Comparison of ENCODE assay signal across 1 cellular context in genomic region chr16:75555707-75556512, GRCh38.
TF ChIP-seq lines count a peak whose summit lies in the region.

TMEM231 (minus strand) TSS chr16:75556252; CDS start chr16:75556209, 43 bp downstream.

TF ChIP-seq in K562, 482 proteins besides CTCF, POLR2A, EP300 and RAD21 (continued from another document and continues in another):
- TF ChIP-seq ZBTB9 (CRISPR knock-in tag; IDR thresholded peaks at IDR 0.05) = peak; percentile 41; the same call in 1 of the 2 replicates
- no peak for TF ChIP-seq ZNF707 (CRISPR knock-in tag; conservative IDR thresholded peaks at IDR 0.05)
- no peak for TF ChIP-seq ZNF197 (CRISPR knock-in tag; IDR thresholded peaks at IDR 0.05; ENCODE audit: low read depth)
- no peak for TF ChIP-seq ZNF347 (CRISPR knock-in tag; IDR thresholded peaks at IDR 0.05; ENCODE audit: low read depth)
- TF ChIP-seq RAD51 (IDR thresholded peaks at IDR 0.05; ENCODE audit: borderline replicate concordance, low read depth) = no peak
- no peak for TF ChIP-seq HMG20B (CRISPR knock-in tag; IDR thresholded peaks at IDR 0.05)
- TF ChIP-seq ETV6 (IDR thresholded peaks at IDR 0.05; ENCODE audit: borderline replicate concordance in 1 of 2, low read depth in 2 of 2, low read length in 1 of 2) = no peak
- TF ChIP-seq ETV6 (CRISPR knock-in tag; IDR thresholded peaks at IDR 0.05; ENCODE audit: borderline replicate concordance) = no peak
- TF ChIP-seq ZBTB8A (IDR thresholded peaks at IDR 0.05; ENCODE audit: partially characterized antibody) = no peak
- no peak for TF ChIP-seq GTF2F1 (IDR thresholded peaks at IDR 0.05; ENCODE audit: low read depth, low read length)
- TF ChIP-seq ESRRA (IDR thresholded peaks at IDR 0.05; ENCODE audit: borderline replicate concordance, low read depth) = no peak
- TF ChIP-seq ZNF57 (CRISPR knock-in tag; IDR thresholded peaks at IDR 0.05) = no peak
- TF ChIP-seq SRSF3 (IDR thresholded peaks at IDR 0.05; ENCODE audit: insufficient read depth, low read length) = no peak
- TF ChIP-seq ZFX (CRISPR knock-in tag; IDR thresholded peaks at IDR 0.05) = peak; percentile 82
- TF ChIP-seq CBFB (CRISPR knock-in tag; IDR thresholded peaks at IDR 0.05) = no peak; the same call in 1 of the 2 replicates
- TF ChIP-seq HDAC6 (IDR thresholded peaks at IDR 0.05; ENCODE audit: low read depth, low read length) = no peak
- TF ChIP-seq, protein P1, sequence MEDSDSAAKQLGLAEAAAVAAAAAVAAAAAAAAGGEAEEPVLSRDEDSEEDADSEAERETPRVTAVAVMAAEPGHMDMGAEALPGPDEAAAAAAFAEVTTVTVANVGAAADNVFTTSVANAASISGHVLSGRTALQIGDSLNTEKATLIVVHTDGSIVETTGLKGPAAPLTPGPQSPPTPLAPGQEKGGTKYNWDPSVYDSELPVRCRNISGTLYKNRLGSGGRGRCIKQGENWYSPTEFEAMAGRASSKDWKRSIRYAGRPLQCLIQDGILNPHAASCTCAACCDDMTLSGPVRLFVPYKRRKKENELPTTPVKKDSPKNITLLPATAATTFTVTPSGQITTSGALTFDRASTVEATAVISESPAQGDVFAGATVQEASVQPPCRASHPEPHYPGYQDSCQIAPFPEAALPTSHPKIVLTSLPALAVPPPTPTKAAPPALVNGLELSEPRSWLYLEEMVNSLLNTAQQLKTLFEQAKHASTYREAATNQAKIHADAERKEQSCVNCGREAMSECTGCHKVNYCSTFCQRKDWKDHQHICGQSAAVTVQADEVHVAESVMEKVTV (CRISPR knock-in tag; IDR thresholded peaks at IDR 0.05) = no peak
- no peak for TF ChIP-seq IFI16 (CRISPR knock-in tag; IDR thresholded peaks at IDR 0.05)
- TF ChIP-seq ZBTB40 (IDR thresholded peaks at IDR 0.05) = no peak
- TF ChIP-seq ZBTB40 (CRISPR knock-in tag; IDR thresholded peaks at IDR 0.05) = no peak
- TF ChIP-seq MEF2D (tag; conservative IDR thresholded peaks at IDR 0.05; ENCODE audit: low read depth) = no peak
- no peak for TF ChIP-seq KDM1A (IDR thresholded peaks at IDR 0.05)
- no peak for TF ChIP-seq DNMT1 (IDR thresholded peaks at IDR 0.05)
- no peak for TF ChIP-seq SOX6 (IDR thresholded peaks at IDR 0.05)
- TF ChIP-seq SAP30 (IDR thresholded peaks at IDR 0.05; ENCODE audit: borderline replicate concordance, insufficient read depth, low read depth, low read length, poor library complexity, severe bottlenecking) = peak; percentile 95
- no peak for TF ChIP-seq ZNF79 (CRISPR knock-in tag; IDR thresholded peaks at IDR 0.05; ENCODE audit: low read depth)
- TF ChIP-seq FOXM1 (IDR thresholded peaks at IDR 0.05; ENCODE audit: low read depth) = no peak
- TF ChIP-seq FOXM1 (CRISPR knock-in tag; IDR thresholded peaks at IDR 0.05; ENCODE audit: low read depth) = no peak
- TF ChIP-seq ZNF436 (CRISPR knock-in tag; IDR thresholded peaks at IDR 0.05) = no peak
- no peak for TF ChIP-seq ZNF165 (CRISPR knock-in tag; IDR thresholded peaks at IDR 0.05; ENCODE audit: borderline replicate concordance)
- TF ChIP-seq CUX1 (CRISPR knock-in tag; IDR thresholded peaks at IDR 0.05) = no peak
- TF ChIP-seq GTF2B (IDR thresholded peaks at IDR 0.05; ENCODE audit: extremely low read depth, insufficient read length) = no peak
- TF ChIP-seq DIDO1 (tag; IDR thresholded peaks at IDR 0.05; ENCODE audit: low read depth) = no peak
- TF ChIP-seq ZNF311 (CRISPR knock-in tag; IDR thresholded peaks at IDR 0.05) = no peak
- no peak for TF ChIP-seq SMAD4 (CRISPR knock-in tag; conservative IDR thresholded peaks at IDR 0.05)
- TF ChIP-seq SIX5 (IDR thresholded peaks at IDR 0.05; ENCODE audit: borderline replicate concordance in 1 of 2, insufficient read depth in 1 of 2, low read depth in 1 of 2, low read length in 2 of 2) = no peak
- TF ChIP-seq CEBPG (CRISPR knock-in tag; IDR thresholded peaks at IDR 0.05) = no peak
- no peak for TF ChIP-seq CEBPG (tag; conservative IDR thresholded peaks at IDR 0.05 in 1 of 2, IDR thresholded peaks at IDR 0.05 in 1 of 2)
- no peak for TF ChIP-seq TRIM28 (IDR thresholded peaks at IDR 0.05)
- no peak for TF ChIP-seq ZNF76 (CRISPR knock-in tag; IDR thresholded peaks at IDR 0.05; ENCODE audit: borderline replicate concordance)
- TF ChIP-seq TAF9B (IDR thresholded peaks at IDR 0.05; ENCODE audit: partially characterized antibody) = no peak
- TF ChIP-seq, protein P2, sequence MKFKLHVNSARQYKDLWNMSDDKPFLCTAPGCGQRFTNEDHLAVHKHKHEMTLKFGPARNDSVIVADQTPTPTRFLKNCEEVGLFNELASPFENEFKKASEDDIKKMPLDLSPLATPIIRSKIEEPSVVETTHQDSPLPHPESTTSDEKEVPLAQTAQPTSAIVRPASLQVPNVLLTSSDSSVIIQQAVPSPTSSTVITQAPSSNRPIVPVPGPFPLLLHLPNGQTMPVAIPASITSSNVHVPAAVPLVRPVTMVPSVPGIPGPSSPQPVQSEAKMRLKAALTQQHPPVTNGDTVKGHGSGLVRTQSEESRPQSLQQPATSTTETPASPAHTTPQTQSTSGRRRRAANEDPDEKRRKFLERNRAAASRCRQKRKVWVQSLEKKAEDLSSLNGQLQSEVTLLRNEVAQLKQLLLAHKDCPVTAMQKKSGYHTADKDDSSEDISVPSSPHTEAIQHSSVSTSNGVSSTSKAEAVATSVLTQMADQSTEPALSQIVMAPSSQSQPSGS (CRISPR knock-in tag; IDR thresholded peaks at IDR 0.05) = no peak
- no peak for TF ChIP-seq ZBTB49 (CRISPR knock-in tag; IDR thresholded peaks at IDR 0.05; ENCODE audit: borderline replicate concordance)
- TF ChIP-seq BDP1 (IDR thresholded peaks at IDR 0.05; ENCODE audit: insufficient read depth, insufficient read length) = no peak
- TF ChIP-seq WHSC1 (IDR thresholded peaks at IDR 0.05; ENCODE audit: low read length) = no peak
- TF ChIP-seq ZNF253 (CRISPR knock-in tag; conservative IDR thresholded peaks at IDR 0.05) = no peak
